In the genomic region with DNA sequence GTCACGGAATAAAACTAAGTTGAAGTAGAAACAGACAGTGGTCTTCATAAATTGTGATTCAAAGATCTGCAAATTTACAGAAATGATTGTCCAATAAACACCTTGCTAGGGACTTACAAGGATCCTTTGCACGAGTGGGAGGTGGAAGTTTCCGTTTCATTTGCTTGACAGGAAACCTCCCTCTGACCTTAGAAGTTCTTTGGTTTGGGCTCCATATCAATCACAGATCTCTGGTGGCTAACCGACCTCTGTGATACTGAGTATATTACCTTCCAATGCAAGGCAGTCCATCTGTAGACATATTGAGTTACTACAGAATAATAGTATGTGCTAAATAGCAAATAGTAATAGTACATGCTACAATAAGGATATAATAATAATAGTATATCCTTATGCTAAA, we compare ENCODE assay signal across 1 cellular context.
TF ChIP-seq lines count a peak whose summit lies in the region.

No MANE protein-coding gene starts in this region.

TF ChIP-seq in GM12878, 131 proteins besides CTCF, POLR2A, EP300 and RAD21 (continued from another document):
- TF ChIP-seq, protein P1, sequence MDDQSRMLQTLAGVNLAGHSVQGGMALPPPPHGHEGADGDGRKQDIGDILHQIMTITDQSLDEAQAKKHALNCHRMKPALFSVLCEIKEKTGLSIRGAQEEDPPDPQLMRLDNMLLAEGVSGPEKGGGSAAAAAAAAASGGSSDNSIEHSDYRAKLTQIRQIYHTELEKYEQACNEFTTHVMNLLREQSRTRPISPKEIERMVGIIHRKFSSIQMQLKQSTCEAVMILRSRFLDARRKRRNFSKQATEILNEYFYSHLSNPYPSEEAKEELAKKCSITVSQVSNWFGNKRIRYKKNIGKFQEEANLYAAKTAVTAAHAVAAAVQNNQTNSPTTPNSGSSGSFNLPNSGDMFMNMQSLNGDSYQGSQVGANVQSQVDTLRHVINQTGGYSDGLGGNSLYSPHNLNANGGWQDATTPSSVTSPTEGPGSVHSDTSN (IDR thresholded peaks at IDR 0.05; ENCODE audit: insufficient replicate concordance, low read depth, low read length) = no peak
- no peak for TF ChIP-seq PAX5 (IDR thresholded peaks at IDR 0.05; ENCODE audit: borderline replicate concordance, low read depth, low read length)
- TF ChIP-seq EZH2 (IDR thresholded peaks at IDR 0.05; ENCODE audit: borderline replicate concordance, control insufficient read depth, low read depth, low read length) = no peak
- TF ChIP-seq HDAC6 (IDR thresholded peaks at IDR 0.05; ENCODE audit: unreplicated experiment) = no peak
